1 cellular context compared by ENCODE assay signal in the genomic region with DNA sequence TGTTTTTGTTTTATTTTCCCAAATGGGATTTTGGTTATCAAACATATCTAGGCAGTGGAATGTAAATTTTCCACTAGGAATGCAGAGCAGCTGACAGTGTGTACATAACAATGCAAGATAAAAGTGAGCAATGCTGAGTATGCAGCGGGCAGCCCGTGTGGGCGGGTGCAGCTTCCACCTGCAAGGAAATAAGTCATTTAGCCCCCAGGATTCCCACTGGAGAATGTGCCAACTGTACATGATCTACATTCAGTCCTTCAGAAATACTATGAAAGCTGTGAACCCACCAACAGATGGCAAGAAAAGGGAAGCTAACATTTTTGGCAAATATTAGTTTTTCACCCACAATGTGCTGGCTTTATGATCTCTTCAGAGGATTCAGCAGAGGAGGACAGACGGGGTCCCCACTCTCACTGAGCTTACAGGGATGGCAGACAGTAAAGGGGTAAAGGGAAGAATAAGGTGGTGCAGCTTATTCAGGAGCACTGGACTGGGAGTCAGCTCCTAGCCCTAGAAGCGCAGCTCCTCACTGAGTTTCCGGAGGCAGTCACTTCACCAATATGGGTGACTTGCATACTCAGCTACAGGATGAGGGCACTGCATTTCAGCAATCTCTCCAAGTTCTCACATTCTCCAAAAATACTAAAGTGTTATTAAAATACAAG.
TF ChIP-seq lines count a peak whose summit lies in the region.

No MANE protein-coding gene starts in this region.

TF ChIP-seq in HepG2, 621 proteins besides CTCF, POLR2A, EP300 and RAD21 (continued from another document and continues in another):
- TF ChIP-seq, protein P1, sequence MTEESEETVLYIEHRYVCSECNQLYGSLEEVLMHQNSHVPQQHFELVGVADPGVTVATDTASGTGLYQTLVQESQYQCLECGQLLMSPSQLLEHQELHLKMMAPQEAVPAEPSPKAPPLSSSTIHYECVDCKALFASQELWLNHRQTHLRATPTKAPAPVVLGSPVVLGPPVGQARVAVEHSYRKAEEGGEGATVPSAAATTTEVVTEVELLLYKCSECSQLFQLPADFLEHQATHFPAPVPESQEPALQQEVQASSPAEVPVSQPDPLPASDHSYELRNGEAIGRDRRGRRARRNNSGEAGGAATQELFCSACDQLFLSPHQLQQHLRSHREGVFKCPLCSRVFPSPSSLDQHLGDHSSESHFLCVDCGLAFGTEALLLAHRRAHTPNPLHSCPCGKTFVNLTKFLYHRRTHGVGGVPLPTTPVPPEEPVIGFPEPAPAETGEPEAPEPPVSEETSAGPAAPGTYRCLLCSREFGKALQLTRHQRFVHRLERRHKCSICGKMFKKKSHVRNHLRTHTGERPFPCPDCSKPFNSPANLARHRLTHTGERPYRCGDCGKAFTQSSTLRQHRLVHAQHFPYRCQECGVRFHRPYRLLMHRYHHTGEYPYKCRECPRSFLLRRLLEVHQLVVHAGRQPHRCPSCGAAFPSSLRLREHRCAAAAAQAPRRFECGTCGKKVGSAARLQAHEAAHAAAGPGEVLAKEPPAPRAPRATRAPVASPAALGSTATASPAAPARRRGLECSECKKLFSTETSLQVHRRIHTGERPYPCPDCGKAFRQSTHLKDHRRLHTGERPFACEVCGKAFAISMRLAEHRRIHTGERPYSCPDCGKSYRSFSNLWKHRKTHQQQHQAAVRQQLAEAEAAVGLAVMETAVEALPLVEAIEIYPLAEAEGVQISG (CRISPR knock-in tag; IDR thresholded peaks at IDR 0.05) = peak; percentile 36; the same call in 1 of the 2 replicates
- TF ChIP-seq ZSCAN29 (CRISPR knock-in tag; conservative IDR thresholded peaks at IDR 0.05) (no peak), HNF4G (IDR thresholded peaks at IDR 0.05; ENCODE audit: borderline replicate concordance, low read depth, low read length) (peak; percentile 80; the same call in 1 of the 2 replicates), HNF4G (CRISPR knock-in tag; IDR thresholded peaks at IDR 0.05; ENCODE audit: borderline replicate concordance, low read depth) (no peak), BHLHE40 (IDR thresholded peaks at IDR 0.05; ENCODE audit: low read length) (peak; percentile 73), HOXA9 (CRISPR knock-in tag; IDR thresholded peaks at IDR 0.05; ENCODE audit: borderline replicate concordance) (no peak), SIX4 (CRISPR knock-in tag; IDR thresholded peaks at IDR 0.05) (peak; percentile 60; the same call in 1 of the 2 replicates), ZNF598 (CRISPR knock-in tag; IDR thresholded peaks at IDR 0.05; ENCODE audit: borderline replicate concordance) (no peak), CCDC6 (CRISPR knock-in tag; IDR thresholded peaks at IDR 0.05) (peak; percentile 37; the same call in 1 of the 2 replicates), SRSF1 (optimal IDR thresholded peaks at IDR 0.05; ENCODE audit: low read depth, low read length) (no peak), ZNF83 (CRISPR knock-in tag; IDR thresholded peaks at IDR 0.05; ENCODE audit: borderline replicate concordance) (no peak), SMAD9 (CRISPR knock-in tag; IDR thresholded peaks at IDR 0.05) (no peak), SALL1 (CRISPR knock-in tag; IDR thresholded peaks at IDR 0.05) (peak; percentile 99), HDAC1 (CRISPR knock-in tag; IDR thresholded peaks at IDR 0.05) (peak; percentile 49; the same call in 1 of the 2 replicates), ZFX (CRISPR knock-in tag; IDR thresholded peaks at IDR 0.05; ENCODE audit: low read depth) (no peak), ATF7 (IDR thresholded peaks at IDR 0.05) (no peak), ATF7 (CRISPR knock-in tag; IDR thresholded peaks at IDR 0.05) (0 out of 2 replicates have a peak, but pooled peaks have one; percentile 56), PHF21A (CRISPR knock-in tag; IDR thresholded peaks at IDR 0.05) (peak; percentile 84; the same call in 1 of the 2 replicates), TEAD3 (CRISPR knock-in tag; optimal IDR thresholded peaks at IDR 0.05; ENCODE audit: borderline replicate concordance) (peak; percentile 100), TOPORS (CRISPR knock-in tag; IDR thresholded peaks at IDR 0.05) (no peak), ZNF792 (CRISPR knock-in tag; IDR thresholded peaks at IDR 0.05) (peak; percentile 84; the same call in 1 of the 2 replicates), FLYWCH1 (CRISPR knock-in tag; IDR thresholded peaks at IDR 0.05) (no peak), HDAC6 (IDR thresholded peaks at IDR 0.05; ENCODE audit: low read depth, low read length) (no peak), SAP130 (CRISPR knock-in tag; IDR thresholded peaks at IDR 0.05; ENCODE audit: low read depth) (peak; percentile 93), ISL2 (CRISPR knock-in tag; IDR thresholded peaks at IDR 0.05) (peak; percentile 95), ZFP90 (CRISPR knock-in tag; IDR thresholded peaks at IDR 0.05; ENCODE audit: borderline replicate concordance) (no peak), ZNF605 (CRISPR knock-in tag; IDR thresholded peaks at IDR 0.05) (0 out of 2 replicates have a peak, but pooled peaks have one; percentile 58), SOX13 (IDR thresholded peaks at IDR 0.05) (peak; percentile 84), SOX13 (CRISPR knock-in tag; conservative IDR thresholded peaks at IDR 0.05 in 1 of 2, IDR thresholded peaks at IDR 0.05 in 1 of 2) (peak in 1 of 2 experiments; percentile 97; a peak in 2 of 4 replicates), YEATS4 (CRISPR knock-in tag; IDR thresholded peaks at IDR 0.05; ENCODE audit: borderline replicate concordance) (peak; percentile 25; the same call in 1 of the 2 replicates)
- TF ChIP-seq, protein P2, sequence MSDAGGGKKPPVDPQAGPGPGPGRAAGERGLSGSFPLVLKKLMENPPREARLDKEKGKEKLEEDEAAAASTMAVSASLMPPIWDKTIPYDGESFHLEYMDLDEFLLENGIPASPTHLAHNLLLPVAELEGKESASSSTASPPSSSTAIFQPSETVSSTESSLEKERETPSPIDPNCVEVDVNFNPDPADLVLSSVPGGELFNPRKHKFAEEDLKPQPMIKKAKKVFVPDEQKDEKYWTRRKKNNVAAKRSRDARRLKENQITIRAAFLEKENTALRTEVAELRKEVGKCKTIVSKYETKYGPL (CRISPR knock-in tag; IDR thresholded peaks at IDR 0.05) = no peak
- TF ChIP-seq, protein P3, sequence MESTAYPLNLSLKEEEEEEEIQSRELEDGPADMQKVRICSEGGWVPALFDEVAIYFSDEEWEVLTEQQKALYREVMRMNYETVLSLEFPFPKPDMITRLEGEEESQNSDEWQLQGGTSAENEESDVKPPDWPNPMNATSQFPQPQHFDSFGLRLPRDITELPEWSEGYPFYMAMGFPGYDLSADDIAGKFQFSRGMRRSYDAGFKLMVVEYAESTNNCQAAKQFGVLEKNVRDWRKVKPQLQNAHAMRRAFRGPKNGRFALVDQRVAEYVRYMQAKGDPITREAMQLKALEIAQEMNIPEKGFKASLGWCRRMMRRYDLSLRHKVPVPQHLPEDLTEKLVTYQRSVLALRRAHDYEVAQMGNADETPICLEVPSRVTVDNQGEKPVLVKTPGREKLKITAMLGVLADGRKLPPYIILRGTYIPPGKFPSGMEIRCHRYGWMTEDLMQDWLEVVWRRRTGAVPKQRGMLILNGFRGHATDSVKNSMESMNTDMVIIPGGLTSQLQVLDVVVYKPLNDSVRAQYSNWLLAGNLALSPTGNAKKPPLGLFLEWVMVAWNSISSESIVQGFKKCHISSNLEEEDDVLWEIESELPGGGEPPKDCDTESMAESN (CRISPR knock-in tag; conservative IDR thresholded peaks at IDR 0.05) = no peak
- TF ChIP-seq, protein P4, sequence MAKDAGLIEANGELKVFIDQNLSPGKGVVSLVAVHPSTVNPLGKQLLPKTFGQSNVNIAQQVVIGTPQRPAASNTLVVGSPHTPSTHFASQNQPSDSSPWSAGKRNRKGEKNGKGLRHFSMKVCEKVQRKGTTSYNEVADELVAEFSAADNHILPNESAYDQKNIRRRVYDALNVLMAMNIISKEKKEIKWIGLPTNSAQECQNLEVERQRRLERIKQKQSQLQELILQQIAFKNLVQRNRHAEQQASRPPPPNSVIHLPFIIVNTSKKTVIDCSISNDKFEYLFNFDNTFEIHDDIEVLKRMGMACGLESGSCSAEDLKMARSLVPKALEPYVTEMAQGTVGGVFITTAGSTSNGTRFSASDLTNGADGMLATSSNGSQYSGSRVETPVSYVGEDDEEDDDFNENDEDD (CRISPR knock-in tag; IDR thresholded peaks at IDR 0.05; ENCODE audit: borderline replicate concordance) = peak; percentile 32; the same call in 1 of the 2 replicates
- TF ChIP-seq, protein P5, sequence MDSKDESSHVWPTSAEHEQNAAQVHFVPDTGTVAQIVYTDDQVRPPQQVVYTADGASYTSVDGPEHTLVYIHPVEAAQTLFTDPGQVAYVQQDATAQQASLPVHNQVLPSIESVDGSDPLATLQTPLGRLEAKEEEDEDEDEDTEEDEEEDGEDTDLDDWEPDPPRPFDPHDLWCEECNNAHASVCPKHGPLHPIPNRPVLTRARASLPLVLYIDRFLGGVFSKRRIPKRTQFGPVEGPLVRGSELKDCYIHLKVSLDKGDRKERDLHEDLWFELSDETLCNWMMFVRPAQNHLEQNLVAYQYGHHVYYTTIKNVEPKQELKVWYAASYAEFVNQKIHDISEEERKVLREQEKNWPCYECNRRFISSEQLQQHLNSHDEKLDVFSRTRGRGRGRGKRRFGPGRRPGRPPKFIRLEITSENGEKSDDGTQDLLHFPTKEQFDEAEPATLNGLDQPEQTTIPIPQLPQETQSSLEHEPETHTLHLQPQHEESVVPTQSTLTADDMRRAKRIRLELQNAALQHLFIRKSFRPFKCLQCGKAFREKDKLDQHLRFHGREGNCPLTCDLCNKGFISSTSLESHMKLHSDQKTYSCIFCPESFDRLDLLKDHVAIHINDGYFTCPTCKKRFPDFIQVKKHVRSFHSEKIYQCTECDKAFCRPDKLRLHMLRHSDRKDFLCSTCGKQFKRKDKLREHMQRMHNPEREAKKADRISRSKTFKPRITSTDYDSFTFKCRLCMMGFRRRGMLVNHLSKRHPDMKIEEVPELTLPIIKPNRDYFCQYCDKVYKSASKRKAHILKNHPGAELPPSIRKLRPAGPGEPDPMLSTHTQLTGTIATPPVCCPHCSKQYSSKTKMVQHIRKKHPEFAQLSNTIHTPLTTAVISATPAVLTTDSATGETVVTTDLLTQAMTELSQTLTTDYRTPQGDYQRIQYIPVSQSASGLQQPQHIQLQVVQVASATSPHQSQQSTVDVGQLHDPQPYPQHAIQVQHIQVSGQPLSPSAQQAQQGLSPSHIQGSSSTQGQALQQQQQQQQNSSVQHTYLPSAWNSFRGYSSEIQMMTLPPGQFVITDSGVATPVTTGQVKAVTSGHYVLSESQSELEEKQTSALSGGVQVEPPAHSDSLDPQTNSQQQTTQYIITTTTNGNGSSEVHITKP (CRISPR knock-in tag; IDR thresholded peaks at IDR 0.05; ENCODE audit: low read depth) = peak; percentile 43; the same call in 1 of the 2 replicates
- TF ChIP-seq, protein P6, sequence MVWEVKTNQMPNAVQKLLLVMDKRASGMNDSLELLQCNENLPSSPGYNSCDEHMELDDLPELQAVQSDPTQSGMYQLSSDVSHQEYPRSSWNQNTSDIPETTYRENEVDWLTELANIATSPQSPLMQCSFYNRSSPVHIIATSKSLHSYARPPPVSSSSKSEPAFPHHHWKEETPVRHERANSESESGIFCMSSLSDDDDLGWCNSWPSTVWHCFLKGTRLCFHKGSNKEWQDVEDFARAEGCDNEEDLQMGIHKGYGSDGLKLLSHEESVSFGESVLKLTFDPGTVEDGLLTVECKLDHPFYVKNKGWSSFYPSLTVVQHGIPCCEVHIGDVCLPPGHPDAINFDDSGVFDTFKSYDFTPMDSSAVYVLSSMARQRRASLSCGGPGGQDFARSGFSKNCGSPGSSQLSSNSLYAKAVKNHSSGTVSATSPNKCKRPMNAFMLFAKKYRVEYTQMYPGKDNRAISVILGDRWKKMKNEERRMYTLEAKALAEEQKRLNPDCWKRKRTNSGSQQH (CRISPR knock-in tag; IDR thresholded peaks at IDR 0.05; ENCODE audit: low read depth) = no peak
- TF ChIP-seq, protein P7, sequence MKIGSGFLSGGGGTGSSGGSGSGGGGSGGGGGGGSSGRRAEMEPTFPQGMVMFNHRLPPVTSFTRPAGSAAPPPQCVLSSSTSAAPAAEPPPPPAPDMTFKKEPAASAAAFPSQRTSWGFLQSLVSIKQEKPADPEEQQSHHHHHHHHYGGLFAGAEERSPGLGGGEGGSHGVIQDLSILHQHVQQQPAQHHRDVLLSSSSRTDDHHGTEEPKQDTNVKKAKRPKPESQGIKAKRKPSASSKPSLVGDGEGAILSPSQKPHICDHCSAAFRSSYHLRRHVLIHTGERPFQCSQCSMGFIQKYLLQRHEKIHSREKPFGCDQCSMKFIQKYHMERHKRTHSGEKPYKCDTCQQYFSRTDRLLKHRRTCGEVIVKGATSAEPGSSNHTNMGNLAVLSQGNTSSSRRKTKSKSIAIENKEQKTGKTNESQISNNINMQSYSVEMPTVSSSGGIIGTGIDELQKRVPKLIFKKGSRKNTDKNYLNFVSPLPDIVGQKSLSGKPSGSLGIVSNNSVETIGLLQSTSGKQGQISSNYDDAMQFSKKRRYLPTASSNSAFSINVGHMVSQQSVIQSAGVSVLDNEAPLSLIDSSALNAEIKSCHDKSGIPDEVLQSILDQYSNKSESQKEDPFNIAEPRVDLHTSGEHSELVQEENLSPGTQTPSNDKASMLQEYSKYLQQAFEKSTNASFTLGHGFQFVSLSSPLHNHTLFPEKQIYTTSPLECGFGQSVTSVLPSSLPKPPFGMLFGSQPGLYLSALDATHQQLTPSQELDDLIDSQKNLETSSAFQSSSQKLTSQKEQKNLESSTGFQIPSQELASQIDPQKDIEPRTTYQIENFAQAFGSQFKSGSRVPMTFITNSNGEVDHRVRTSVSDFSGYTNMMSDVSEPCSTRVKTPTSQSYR (CRISPR knock-in tag; IDR thresholded peaks at IDR 0.05; ENCODE audit: borderline replicate concordance) = peak; percentile 42; the same call in 1 of the 2 replicates
- TF ChIP-seq, protein P8, sequence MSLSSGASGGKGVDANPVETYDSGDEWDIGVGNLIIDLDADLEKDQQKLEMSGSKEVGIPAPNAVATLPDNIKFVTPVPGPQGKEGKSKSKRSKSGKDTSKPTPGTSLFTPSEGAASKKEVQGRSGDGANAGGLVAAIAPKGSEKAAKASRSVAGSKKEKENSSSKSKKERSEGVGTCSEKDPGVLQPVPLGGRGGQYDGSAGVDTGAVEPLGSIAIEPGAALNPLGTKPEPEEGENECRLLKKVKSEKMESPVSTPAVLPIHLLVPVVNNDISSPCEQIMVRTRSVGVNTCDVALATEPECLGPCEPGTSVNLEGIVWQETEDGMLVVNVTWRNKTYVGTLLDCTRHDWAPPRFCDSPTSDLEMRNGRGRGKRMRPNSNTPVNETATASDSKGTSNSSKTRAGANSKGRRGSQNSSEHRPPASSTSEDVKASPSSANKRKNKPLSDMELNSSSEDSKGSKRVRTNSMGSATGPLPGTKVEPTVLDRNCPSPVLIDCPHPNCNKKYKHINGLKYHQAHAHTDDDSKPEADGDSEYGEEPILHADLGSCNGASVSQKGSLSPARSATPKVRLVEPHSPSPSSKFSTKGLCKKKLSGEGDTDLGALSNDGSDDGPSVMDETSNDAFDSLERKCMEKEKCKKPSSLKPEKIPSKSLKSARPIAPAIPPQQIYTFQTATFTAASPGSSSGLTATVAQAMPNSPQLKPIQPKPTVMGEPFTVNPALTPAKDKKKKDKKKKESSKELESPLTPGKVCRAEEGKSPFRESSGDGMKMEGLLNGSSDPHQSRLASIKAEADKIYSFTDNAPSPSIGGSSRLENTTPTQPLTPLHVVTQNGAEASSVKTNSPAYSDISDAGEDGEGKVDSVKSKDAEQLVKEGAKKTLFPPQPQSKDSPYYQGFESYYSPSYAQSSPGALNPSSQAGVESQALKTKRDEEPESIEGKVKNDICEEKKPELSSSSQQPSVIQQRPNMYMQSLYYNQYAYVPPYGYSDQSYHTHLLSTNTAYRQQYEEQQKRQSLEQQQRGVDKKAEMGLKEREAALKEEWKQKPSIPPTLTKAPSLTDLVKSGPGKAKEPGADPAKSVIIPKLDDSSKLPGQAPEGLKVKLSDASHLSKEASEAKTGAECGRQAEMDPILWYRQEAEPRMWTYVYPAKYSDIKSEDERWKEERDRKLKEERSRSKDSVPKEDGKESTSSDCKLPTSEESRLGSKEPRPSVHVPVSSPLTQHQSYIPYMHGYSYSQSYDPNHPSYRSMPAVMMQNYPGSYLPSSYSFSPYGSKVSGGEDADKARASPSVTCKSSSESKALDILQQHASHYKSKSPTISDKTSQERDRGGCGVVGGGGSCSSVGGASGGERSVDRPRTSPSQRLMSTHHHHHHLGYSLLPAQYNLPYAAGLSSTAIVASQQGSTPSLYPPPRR (CRISPR knock-in tag; IDR thresholded peaks at IDR 0.05; ENCODE audit: borderline replicate concordance) = peak; percentile 91
